ENCODE assay signal across 1 cellular context in the genomic region with DNA sequence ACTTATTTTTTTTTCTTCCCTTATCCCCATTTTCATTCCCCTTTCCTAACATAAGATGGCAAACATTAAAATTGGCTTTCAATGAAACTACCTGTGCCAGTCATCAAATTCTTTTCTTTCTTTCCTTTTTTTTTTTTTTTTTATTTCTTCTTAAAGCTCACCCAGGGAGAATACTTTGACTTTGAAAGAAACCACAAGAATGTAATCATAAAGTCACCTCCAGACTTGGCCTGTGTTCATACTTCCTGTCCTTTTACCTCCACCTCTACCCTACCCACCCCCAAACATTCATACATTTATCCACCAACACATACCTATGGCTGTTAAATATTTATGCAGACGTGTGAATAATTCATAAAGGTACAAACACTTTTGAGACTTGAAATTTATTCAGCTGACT.
TF ChIP-seq lines count a peak whose summit lies in the region.

No MANE protein-coding gene starts in this region.

TF ChIP-seq in HepG2, 621 proteins besides CTCF, POLR2A, EP300 and RAD21:
- TF ChIP-seq POLR2AphosphoS2 (IDR thresholded peaks at IDR 0.05; ENCODE audit: low read depth, low read length) (no peak), ZNF619 (CRISPR knock-in tag; IDR thresholded peaks at IDR 0.05) (no peak), NCOA1 (CRISPR knock-in tag; IDR thresholded peaks at IDR 0.05) (no peak), ZNF263 (CRISPR knock-in tag; IDR thresholded peaks at IDR 0.05) (no peak), ZNF350 (CRISPR knock-in tag; IDR thresholded peaks at IDR 0.05; ENCODE audit: borderline replicate concordance, low read depth) (no peak), CENPT (CRISPR knock-in tag; IDR thresholded peaks at IDR 0.05; ENCODE audit: low read depth) (no peak), HNF4G (IDR thresholded peaks at IDR 0.05; ENCODE audit: borderline replicate concordance, low read depth, low read length) (no peak), HNF4G (CRISPR knock-in tag; IDR thresholded peaks at IDR 0.05; ENCODE audit: borderline replicate concordance, low read depth) (no peak), ZNF264 (CRISPR knock-in tag; IDR thresholded peaks at IDR 0.05) (no peak), MTA3 (CRISPR knock-in tag; IDR thresholded peaks at IDR 0.05) (no peak), TCF7 (IDR thresholded peaks at IDR 0.05; ENCODE audit: low read depth) (no peak), ZNF737 (CRISPR knock-in tag; IDR thresholded peaks at IDR 0.05; ENCODE audit: borderline replicate concordance) (no peak), ZNF652 (CRISPR knock-in tag; IDR thresholded peaks at IDR 0.05; ENCODE audit: borderline replicate concordance, low read depth) (no peak), IRF2 (CRISPR knock-in tag; IDR thresholded peaks at IDR 0.05) (no peak), GABPB1 (CRISPR knock-in tag; IDR thresholded peaks at IDR 0.05) (no peak), NR2C2 (CRISPR knock-in tag; IDR thresholded peaks at IDR 0.05; ENCODE audit: borderline replicate concordance) (no peak), ZNF569 (CRISPR knock-in tag; IDR thresholded peaks at IDR 0.05; ENCODE audit: borderline replicate concordance) (no peak), ZNF274 (CRISPR knock-in tag; IDR thresholded peaks at IDR 0.05) (no peak), BCL3 (CRISPR knock-in tag; IDR thresholded peaks at IDR 0.05) (no peak)
- TF ChIP-seq, protein P1, sequence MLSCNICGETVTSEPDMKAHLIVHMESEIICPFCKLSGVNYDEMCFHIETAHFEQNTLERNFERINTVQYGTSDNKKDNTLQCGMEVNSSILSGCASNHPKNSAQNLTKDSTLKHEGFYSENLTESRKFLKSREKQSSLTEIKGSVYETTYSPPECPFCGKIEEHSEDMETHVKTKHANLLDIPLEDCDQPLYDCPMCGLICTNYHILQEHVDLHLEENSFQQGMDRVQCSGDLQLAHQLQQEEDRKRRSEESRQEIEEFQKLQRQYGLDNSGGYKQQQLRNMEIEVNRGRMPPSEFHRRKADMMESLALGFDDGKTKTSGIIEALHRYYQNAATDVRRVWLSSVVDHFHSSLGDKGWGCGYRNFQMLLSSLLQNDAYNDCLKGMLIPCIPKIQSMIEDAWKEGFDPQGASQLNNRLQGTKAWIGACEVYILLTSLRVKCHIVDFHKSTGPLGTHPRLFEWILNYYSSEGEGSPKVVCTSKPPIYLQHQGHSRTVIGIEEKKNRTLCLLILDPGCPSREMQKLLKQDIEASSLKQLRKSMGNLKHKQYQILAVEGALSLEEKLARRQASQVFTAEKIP (CRISPR knock-in tag; IDR thresholded peaks at IDR 0.05; ENCODE audit: borderline replicate concordance): no peak
- TF ChIP-seq, protein P2, sequence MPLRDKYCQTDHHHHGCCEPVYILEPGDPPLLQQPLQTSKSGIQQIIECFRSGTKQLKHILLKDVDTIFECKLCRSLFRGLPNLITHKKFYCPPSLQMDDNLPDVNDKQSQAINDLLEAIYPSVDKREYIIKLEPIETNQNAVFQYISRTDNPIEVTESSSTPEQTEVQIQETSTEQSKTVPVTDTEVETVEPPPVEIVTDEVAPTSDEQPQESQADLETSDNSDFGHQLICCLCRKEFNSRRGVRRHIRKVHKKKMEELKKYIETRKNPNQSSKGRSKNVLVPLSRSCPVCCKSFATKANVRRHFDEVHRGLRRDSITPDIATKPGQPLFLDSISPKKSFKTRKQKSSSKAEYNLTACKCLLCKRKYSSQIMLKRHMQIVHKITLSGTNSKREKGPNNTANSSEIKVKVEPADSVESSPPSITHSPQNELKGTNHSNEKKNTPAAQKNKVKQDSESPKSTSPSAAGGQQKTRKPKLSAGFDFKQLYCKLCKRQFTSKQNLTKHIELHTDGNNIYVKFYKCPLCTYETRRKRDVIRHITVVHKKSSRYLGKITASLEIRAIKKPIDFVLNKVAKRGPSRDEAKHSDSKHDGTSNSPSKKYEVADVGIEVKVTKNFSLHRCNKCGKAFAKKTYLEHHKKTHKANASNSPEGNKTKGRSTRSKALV (CRISPR knock-in tag; IDR thresholded peaks at IDR 0.05): no peak
